In the genomic region with DNA sequence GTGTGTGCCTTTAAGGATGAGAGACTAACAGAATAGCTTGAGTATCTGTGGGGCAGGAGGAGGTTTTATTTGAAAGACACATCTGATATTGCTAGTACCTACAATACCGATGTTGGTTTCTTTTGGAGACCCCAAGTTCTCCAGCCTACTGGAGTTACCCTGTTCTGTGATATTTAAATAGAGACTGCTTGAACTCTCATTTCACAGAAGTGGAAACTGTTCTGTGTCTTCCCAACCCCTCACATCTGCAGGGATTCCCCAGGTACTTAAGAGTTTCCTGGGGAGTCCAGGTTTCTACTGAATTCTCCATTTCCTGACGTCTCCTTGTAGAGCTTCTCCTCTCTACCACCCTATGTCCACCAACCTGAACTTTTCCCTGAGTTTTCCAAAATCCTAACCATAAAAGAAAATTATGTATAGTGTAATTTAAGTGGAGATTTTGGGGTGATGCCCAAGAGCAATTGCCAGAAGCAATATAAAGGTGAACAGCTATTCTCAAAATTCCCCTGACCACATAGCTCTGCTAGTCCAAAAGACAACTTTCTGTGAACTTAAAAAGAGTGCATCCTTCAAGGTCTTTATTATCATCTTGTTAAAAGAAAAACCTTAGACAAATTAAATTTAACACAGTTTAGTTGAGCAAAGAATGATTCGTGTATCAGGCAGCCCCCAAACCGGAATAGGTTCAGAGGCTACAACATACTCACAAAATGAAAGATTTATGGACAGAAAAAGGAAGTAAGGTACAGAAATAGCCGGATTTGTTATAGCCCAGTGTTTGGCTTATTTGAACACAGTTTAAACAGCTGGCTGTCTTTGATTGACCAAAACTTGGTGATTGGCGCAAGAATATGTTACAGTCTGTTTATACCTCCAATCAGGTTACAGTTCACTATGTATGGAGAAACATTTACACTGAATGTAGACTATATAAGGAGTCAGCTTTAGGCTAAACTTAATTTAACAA, we compare ENCODE assay signal across 26 cellular contexts.
DNase-seq lines count a peak whose midpoint lies in the region; ATAC-seq and TF ChIP-seq lines count a peak whose summit lies in the region.
"Had no signal": no experiment of that assay in that cellular context is flagged by ENCODE, and none has a peak within 500 bp of the region (broad histone marks: within the 10 kb centered on the region; RNA-seq: fewer than 3 reads in every experiment).

No MANE protein-coding gene starts in this region.

- no peaks in the 10 kb centered on the region for H3F3A ChIP-seq in DOHH2 (ENCODE audit: control insufficient read depth, insufficient read depth)

- peak overlapping the region; percentile 58; the same call in 1 of the 2 replicates for H3K9ac ChIP-seq in OCI-LY3 (ENCODE audit: low read length)
- H3K9ac ChIP-seq: neural progenitor cell, parathyroid adenoma had no signal

- H3K27me3 ChIP-seq in DOHH2 (ENCODE audit: control insufficient read depth, low read length) (no peaks in the 10 kb centered on the region), OCI-LY3 (ENCODE audit: low read depth, low read length) (no peaks in the 10 kb centered on the region)
- H3K27me3 ChIP-seq: neural progenitor cell, right atrium auricular region had no signal

- H3K4me3 ChIP-seq in DOHH2 (ENCODE audit: low read length) (peak overlapping the region; percentile 27; the same call in 1 of the 2 replicates), OCI-LY3 (ENCODE audit: low read length) (peak overlapping the region; percentile 45)
- H3K4me3 ChIP-seq: HAP-1, neural progenitor cell, right atrium auricular region had no signal

- peak; percentile 13 for DNase-seq in KBM-7
- DNase-seq in 8988T = no peak
- DNase-seq in activated CD4-positive, CD25-positive, alpha-beta regulatory T cell (lab: John Stamatoyannopoulos, UW) = no peak
- DNase-seq: activated CD4-positive, alpha-beta memory T cell treated with anti-CD3 and anti-CD28 coated beads, Interleukin-2, amount 10 ng/mL, durations not matched to agents 7 days and 5 days; activated CD8-positive, alpha-beta memory T cell treated with anti-CD3 and anti-CD28 coated beads, Interleukin-2, amount 50 U/mL, for 4 hours; activated naive CD4-positive, alpha-beta T cell treated with anti-CD3 and anti-CD28 coated beads, Interleukin-2, amount 10 ng/mL, durations not matched to agents 7 days and 5 days; Caco-2; cerebellar nuclear complex; dermis blood vessel endothelial cell; GF-D8; islet precursor cell; left ventricle myocardium superior; NCI-H2029; NCI-H526; small intestine; stimulated activated naive CD4-positive, alpha-beta T cell had no signal

- H3K4me1 ChIP-seq in DOHH2 (ENCODE audit: control insufficient read depth, low read length) (peaks cover 30% of the 10 kb centered on the region), OCI-LY3 (ENCODE audit: low read length) (peaks cover 61% of the 10 kb centered on the region)
- H3K4me1 ChIP-seq: Caco-2, parathyroid adenoma, right atrium auricular region had no signal

- H3K4me2 ChIP-seq in DOHH2 (ENCODE audit: low read length) = peak overlapping the region; percentile 33
- H3K4me2 ChIP-seq in OCI-LY3 (ENCODE audit: low read length) = peak overlapping the region; percentile 75
- H3K4me2 ChIP-seq: neural progenitor cell had no signal

- no peaks in the 10 kb centered on the region for H3K9me3 ChIP-seq in DOHH2 (ENCODE audit: control insufficient read depth, insufficient read depth, low read length)
- H3K9me3 ChIP-seq in OCI-LY3 (ENCODE audit: insufficient read depth, low read length) = no peaks in the 10 kb centered on the region
- H3K9me3 ChIP-seq: Caco-2, HAP-1, right atrium auricular region had no signal

- ATAC-seq in GM19023 (IDR thresholded peaks at IDR 0.05; ENCODE audit: unreplicated experiment) (peak; percentile 49), HG02623 (IDR thresholded peaks at IDR 0.05; ENCODE audit: unreplicated experiment) (no peak), HG03521 (IDR thresholded peaks at IDR 0.05; ENCODE audit: unreplicated experiment) (no peak)
- ATAC-seq: esophagus mucosa, left ventricle myocardium superior had no signal

- H3K27ac ChIP-seq in DOHH2 (ENCODE audit: low read depth, low read length) (peak overlapping the region; percentile 40), OCI-LY3 (ENCODE audit: low read length) (peak overlapping the region; percentile 85)
- H3K27ac ChIP-seq: neural progenitor cell, parathyroid adenoma, right atrium auricular region had no signal

- no peaks in the 10 kb centered on the region for H3K79me2 ChIP-seq in DOHH2 (ENCODE audit: control insufficient read depth, low read length)
- H3K79me2 ChIP-seq in OCI-LY3 (ENCODE audit: low read length) = no peaks in the 10 kb centered on the region
- H3K79me2 ChIP-seq: parathyroid adenoma had no signal

- TF ChIP-seq CTCF in DOHH2 (IDR thresholded peaks at IDR 0.05; ENCODE audit: low read depth, low read length, poor library complexity, severe bottlenecking) (no peak), OCI-LY3 (IDR thresholded peaks at IDR 0.05; ENCODE audit: low read depth, low read length) (no peak)

- H4K20me1 ChIP-seq in DOHH2 (ENCODE audit: control insufficient read depth, insufficient read depth, low read depth, low read length) = no peaks in the 10 kb centered on the region
- H4K20me1 ChIP-seq in OCI-LY3 (ENCODE audit: insufficient read depth, low read length) = no peaks in the 10 kb centered on the region

- no peaks in the 10 kb centered on the region for H3K9me2 ChIP-seq in DOHH2 (replicated peaks; ENCODE audit: control insufficient read depth, low read length)

- peak overlapping the region; percentile 36 for H2AFZ ChIP-seq in OCI-LY3 (ENCODE audit: low read depth, low read length)
- H2AFZ ChIP-seq: neural progenitor cell, parathyroid adenoma had no signal

- in situ Hi-C loops in KBM-7 (cut with MboI; ENCODE audit: low pct_unique_long_range_greater_than_20kb, low sequenced_read_pairs) = no loop called here

- no peaks in the 10 kb centered on the region for H3K36me3 ChIP-seq in DOHH2 (ENCODE audit: control insufficient read depth, low read length)
- H3K36me3 ChIP-seq in OCI-LY3 (replicated peaks; ENCODE audit: low read depth, low read length) = no peaks in the 10 kb centered on the region
- H3K36me3 ChIP-seq: HAP-1, neural progenitor cell, right atrium auricular region had no signal
